Comparison of ENCODE assay signal across 28 cellular contexts in genomic region chr15:99561476-99562230, GRCh38.
"Had no signal": no experiment of that assay in that cellular context is flagged by ENCODE, and none has a peak within 500 bp of the region (broad histone marks: within the 10 kb centered on the region; RNA-seq: fewer than 3 reads in every experiment).

No MANE protein-coding gene starts in this region.

- H3K27me3 Mint-ChIP-seq: naive B cell had no signal

- H3K9me3 Mint-ChIP-seq: endodermal cell; mesothelial cell of epicardium; naive B cell; natural killer cell treated with Interleukin-12 subunit alpha and Interleukin-12 subunit beta and Interleukin-15 and Interleukin-18, amount 100 ng/mL, for 72 hours; type B pancreatic cell had no signal

- ATAC-seq: esophagus mucosa; gastrocnemius medialis; left lobe of liver; mucosa of descending colon; natural killer cell treated with Interleukin-12 subunit alpha and Interleukin-12 subunit beta and Interleukin-15 and Interleukin-18, amount 100 ng/mL, for 72 hours; psoas muscle; right cardiac atrium had no signal

- H3K4me3 ChIP-seq: gastrocnemius medialis, lung, mucosa of descending colon, ovary, psoas muscle, skin epidermis, spleen, testis, tibial artery had no signal

- H3K36me3 ChIP-seq: gastrocnemius medialis, ovary, spleen, tibial artery had no signal

- H3K9me3 ChIP-seq: gastrocnemius medialis, mucosa of descending colon, ovary, psoas muscle, spleen, testis, tibial artery had no signal

- H3K27ac Mint-ChIP-seq: endodermal cell; mesothelial cell of epicardium; natural killer cell treated with Interleukin-12 subunit alpha and Interleukin-12 subunit beta and Interleukin-15 and Interleukin-18, amount 100 ng/mL, for 72 hours; type B pancreatic cell had no signal

- DNase-seq: effector CD8-positive, alpha-beta T cell; endodermal cell; foreskin fibroblast; gastrocnemius medialis; head of caudate nucleus; mesenchymal stem cell; mucosa of descending colon; naive B cell; occipital lobe; ovary; psoas muscle; right cardiac atrium; spleen; stimulated activated CD4-positive, alpha-beta T cell treated with anti-CD3 and anti-CD28 coated beads, Interleukin-4, amount 100 ng/mL, for 4 hours; substantia nigra; testis; tibial artery had no signal

- H3K27ac ChIP-seq: epithelial cell of prostate, gastrocnemius medialis, ovary, psoas muscle, skin epidermis, spleen, testis, tibial artery had no signal

- FAIRE-seq: colon, keratinocyte, urothelium cell line had no signal

- H3K36me3 Mint-ChIP-seq: mesothelial cell of epicardium; naive B cell; natural killer cell treated with Interleukin-12 subunit alpha and Interleukin-12 subunit beta and Interleukin-15 and Interleukin-18, amount 100 ng/mL, for 72 hours; type B pancreatic cell had no signal

- H3K27me3 ChIP-seq: gastrocnemius medialis, ovary, spleen, testis, tibial artery had no signal

- H3K4me3 Mint-ChIP-seq: endodermal cell; mesothelial cell of epicardium; natural killer cell treated with Interleukin-12 subunit alpha and Interleukin-12 subunit beta and Interleukin-15 and Interleukin-18, amount 100 ng/mL, for 72 hours; type B pancreatic cell had no signal
